8 cellular contexts compared by ENCODE assay signal in the genomic region with DNA sequence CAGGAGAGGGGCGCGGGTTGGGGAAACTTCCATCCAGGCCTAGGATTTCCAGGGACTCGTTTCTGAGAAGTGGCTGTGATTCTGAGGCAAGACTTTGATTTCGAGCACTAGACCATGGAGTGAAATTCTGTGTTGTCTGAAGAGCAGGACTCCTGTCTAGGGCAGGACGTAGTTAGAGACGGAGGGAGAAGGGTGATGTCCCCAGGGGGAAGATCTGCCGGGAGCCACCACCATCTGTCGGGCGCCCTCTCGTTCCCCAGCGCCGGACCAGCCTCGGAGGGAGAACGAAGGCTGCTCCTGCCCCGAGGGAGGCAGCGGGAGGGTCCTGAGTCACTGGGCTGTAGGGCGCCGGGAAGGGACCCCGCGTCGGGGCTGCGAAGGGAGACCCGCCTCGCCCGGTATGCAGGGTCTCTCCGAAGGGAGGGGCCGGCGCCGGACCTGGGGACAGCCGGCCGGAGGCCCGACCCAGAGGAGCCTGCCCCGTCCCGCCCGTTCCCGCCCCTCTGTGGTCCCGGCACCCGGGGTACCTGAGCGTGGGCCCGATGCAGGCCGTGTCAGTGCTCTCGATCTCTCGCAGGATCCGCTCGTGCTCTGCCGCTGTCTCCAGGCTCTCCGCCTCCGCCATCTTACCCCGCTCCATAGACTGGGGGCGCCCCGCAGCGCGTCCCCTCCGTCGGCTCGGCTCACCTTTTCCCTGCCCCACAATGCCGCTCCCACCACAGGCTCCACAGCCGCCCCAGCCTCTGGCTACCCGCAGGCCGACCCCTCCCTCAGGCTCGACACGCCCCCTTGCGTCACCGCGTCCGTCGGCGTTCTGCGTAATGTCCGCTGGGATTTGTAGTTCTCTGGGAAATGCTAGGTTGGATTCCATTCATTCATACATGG. TPM values are rescaled to one million over a fixed set of nuclear protein-coding genes. Genes with fewer than 3 reads are reported as not detected.
DNase-seq lines count a peak whose midpoint lies in the region; ATAC-seq and TF ChIP-seq lines count a peak whose summit lies in the region.

A gene (minus strand): TSS at position 763 of the 885 bp plus-strand sequence.

- 1% methylated on average over 39 to 61 of the region's 70 CpGs for WGBS in lower leg skin, 2 donors

- TF ChIP-seq POLR2A in lower leg skin (IDR thresholded peaks at IDR 0.05): peak in 1 of 2 donors; percentile 24

- H3K9ac ChIP-seq in BLaER1: peak within 1 kb of the TSS; percentile 69; the same call in 1 of the 2 replicates

- CTCF ChIA-PET in activated CD4-positive, alpha-beta memory T cell treated with anti-CD3 and anti-CD28 coated beads for 36 hours (lab: Charles Lee): interaction anchor here (1.7 kb wide), 1 partner anchor 34 kb away, joined by 8 read pairs; no protein-coding TSS in a partner anchor

- H3K27ac ChIP-seq in BLaER1: peak within 1 kb of the TSS; percentile 21; the same call in 1 of the 2 replicates

- TF ChIP-seq CTCF in lower leg skin (IDR thresholded peaks at IDR 0.05): no peak

- H3K4me3 ChIP-seq in BLaER1 (peak within 1 kb of the TSS; percentile 73), lower leg skin (ENCODE audit: low read depth, poor library complexity, severe bottlenecking) (peak within 1 kb of the TSS; percentile 73)

- H4K20me1 ChIP-seq in BLaER1: no peaks in the 10 kb centered on the region

- H3K9me3 Mint-ChIP-seq in activated CD4-positive, alpha-beta memory T cell treated with anti-CD3 and anti-CD28 coated beads for 36 hours: no peaks in the 10 kb centered on the region

- H3K4me1 ChIP-seq in BLaER1: peaks cover 7% of the 10 kb centered on the region; the same call in 1 of the 2 replicates

- peak within 1 kb of the TSS; percentile 59 for H3K4me2 ChIP-seq in BLaER1

- H3K27ac Mint-ChIP-seq in activated CD4-positive, alpha-beta memory T cell treated with anti-CD3 and anti-CD28 coated beads for 36 hours: peak within 1 kb of the TSS; percentile 2

- H3K4me3 Mint-ChIP-seq in activated CD4-positive, alpha-beta memory T cell treated with anti-CD3 and anti-CD28 coated beads for 36 hours: peak within 1 kb of the TSS; percentile 83

- peaks cover 3% of the 10 kb centered on the region for H3K36me3 Mint-ChIP-seq in activated CD4-positive, alpha-beta memory T cell treated with anti-CD3 and anti-CD28 coated beads for 36 hours

- H3K9me3 ChIP-seq in BLaER1: no peaks in the 10 kb centered on the region

- DNase-seq in NCI-H748 (lab: John Stamatoyannopoulos, UW; ENCODE audit: unreplicated experiment) (peak; percentile 89), ecto neural progenitor cell (ENCODE audit: low spot score) (peak; percentile 97), lower leg skin (ENCODE audit: low spot score in 2 of 2) (peak; percentile 91 to 98)
- peak; percentile 89 for DNase-seq in activated CD4-positive, alpha-beta memory T cell treated with anti-CD3 and anti-CD28 coated beads for 36 hours
- peak; percentile 86 to 90 for DNase-seq in stimulated activated CD4-positive, alpha-beta T cell treated with anti-CD3 and anti-CD28 coated beads, Interleukin-4, amount 100 ng/mL, for 4 hours

- POLR2A ChIA-PET in activated CD4-positive, alpha-beta memory T cell treated with anti-CD3 and anti-CD28 coated beads for 36 hours (lab: Charles Lee): no interaction called here

- peaks cover 38% of the 10 kb centered on the region for H3K4me1 Mint-ChIP-seq in activated CD4-positive, alpha-beta memory T cell treated with anti-CD3 and anti-CD28 coated beads for 36 hours (ENCODE audit: low read depth)

- ATAC-seq in GM19372 (IDR thresholded peaks at IDR 0.05; ENCODE audit: low read depth, unreplicated experiment): peak; percentile 88
- ATAC-seq in HG03521 (IDR thresholded peaks at IDR 0.05; ENCODE audit: unreplicated experiment): peak; percentile 72

- intact Hi-C loops in activated CD4-positive, alpha-beta memory T cell treated with anti-CD3 and anti-CD28 coated beads for 36 hours (cut with micrococcal nuclease): loop anchor here (2.0 kb wide), 2 partner anchors 47 to 55 kb away; no protein-coding TSS in a partner anchor
- intact Hi-C loops in lower leg skin (cut with DNase I; ENCODE audit: low total_unique reads): no loop called here

- H3K27me3 ChIP-seq in BLaER1: no peaks in the 10 kb centered on the region

- no peaks in the 10 kb centered on the region for H3K27me3 Mint-ChIP-seq in activated CD4-positive, alpha-beta memory T cell treated with anti-CD3 and anti-CD28 coated beads for 36 hours

- H3K36me3 ChIP-seq in BLaER1: no peaks in the 10 kb centered on the region

RNA-seq across cellular contexts. Expression of the gene that starts here (rescaled TPM):
- total RNA-seq in activated CD4-positive, alpha-beta memory T cell treated with anti-CD3 and anti-CD28 coated beads for 36 hours: 1 to 10 TPM; 8.5 to 8.6 TPM
- 100 to 1,000 TPM in 3 of 4 donors, 10 to 100 TPM in 1; 85.8 to 164 (median 103) TPM for total RNA-seq in lower leg skin

Comparison
In these comparisons a context has a peak if more than half of its experiments do, and no peak if none do; other contexts are left out.
1. Peak in every context shown above with its lines: DNase-seq, ATAC-seq, H3K4me3 ChIP-seq and H3K27ac ChIP-seq.
2. RNA of the gene that starts here (total RNA-seq): 85.8 to 164 TPM in lower leg skin; 8.5 to 8.6 TPM in activated CD4-positive, alpha-beta memory T cell treated with anti-CD3 and anti-CD28 coated beads for 36 hours; every median in the first group is over 4 times any median in the second.